In genomic region chr3:140129885-140130284, GRCh38 we compare ENCODE assay signal across 9 cellular contexts.
"Had no signal": no experiment of that assay in that cellular context is flagged by ENCODE, and none has a peak within 500 bp of the region (broad histone marks: within the 10 kb centered on the region; RNA-seq: fewer than 3 reads in every experiment).

No MANE protein-coding gene starts in this region.

- H3K36me3 Mint-ChIP-seq: IgD-negative memory B cell had no signal

- H3K4me3 Mint-ChIP-seq: HFFc6, IgD-negative memory B cell had no signal

- H2AFZ ChIP-seq: GM23248 had no signal

- H3K27ac ChIP-seq: GM23248, HL-60 had no signal

- H3K4me3 ChIP-seq: GM23248, HAP-1 had no signal

- ATAC-seq: HCT116, HepG2 had no signal

- H3K9me3 Mint-ChIP-seq: IgD-negative memory B cell had no signal

- H3K36me3 ChIP-seq: HAP-1 had no signal

- DNase-seq: GM23248, H7, HFFc6, KBM-7 had no signal

- H3K27ac Mint-ChIP-seq: HFFc6, IgD-negative memory B cell had no signal

- H3K9me3 ChIP-seq: HAP-1 had no signal

- H3K27me3 Mint-ChIP-seq: IgD-negative memory B cell had no signal

- H3K4me1 Mint-ChIP-seq: IgD-negative memory B cell had no signal
